Comparison of ENCODE assay signal across 9 cellular contexts in the genomic region with DNA sequence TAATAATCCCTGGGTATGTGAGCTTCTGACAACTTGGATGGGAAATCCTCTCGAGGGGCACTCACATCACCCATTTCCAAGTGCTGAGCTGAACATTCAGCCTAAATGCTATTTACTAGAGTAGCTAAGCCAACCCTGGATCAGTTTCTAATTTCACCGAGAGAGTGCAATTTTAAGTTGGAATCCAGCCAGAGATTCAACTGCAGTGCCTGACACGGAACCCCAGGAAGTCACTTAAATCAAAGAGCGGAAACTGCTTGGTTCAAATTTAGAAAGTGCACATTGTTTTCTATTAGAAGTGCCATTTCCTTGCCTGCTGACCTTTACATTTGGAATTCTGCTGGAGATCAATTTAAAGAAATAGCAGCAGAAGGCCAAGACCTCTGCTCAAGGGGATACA. TPM values are rescaled to one million over a fixed set of nuclear protein-coding genes. Genes with fewer than 3 reads are reported as not detected.
DNase-seq lines count a peak whose midpoint lies in the region; ATAC-seq, FAIRE-seq and TF ChIP-seq lines count a peak whose summit lies in the region.
"Had no signal": no experiment of that assay in that cellular context is flagged by ENCODE, and none has a peak within 500 bp of the region (broad histone marks: within the 10 kb centered on the region; RNA-seq: fewer than 3 reads in every experiment).

No MANE protein-coding gene starts in this region.

- peaks cover 19% of the 10 kb centered on the region for H3K36me3 Mint-ChIP-seq in osteocyte (ENCODE audit: unreplicated experiment)

- no peak for ATAC-seq in HG03460 (IDR thresholded peaks at IDR 0.05; ENCODE audit: unreplicated experiment)

- DNase-seq in GM18507 (ENCODE audit: extremely low spot score, insufficient read length, low read depth) = no peak
- peak; percentile 53 for DNase-seq in NCI-H2081 treated with DMSO at 0.1 percent for 48 hours (lab: John Stamatoyannopoulos, UW)
- peak; percentile 73 for DNase-seq in brain pericyte (ENCODE audit: low read depth, low spot score)
- no peak for DNase-seq in osteocyte (ENCODE audit: extremely low spot score, unreplicated experiment)
- DNase-seq in NK-92 treated with Interleukin-12 subunit alpha and Interleukin-12 subunit beta, amount 100 ng/mL, for 24 hours (lab: John Stamatoyannopoulos, UW) = no peak
- no peak for DNase-seq in T1000 (lab: John Stamatoyannopoulos, UW)
- DNase-seq in RCC 7860 (ENCODE audit: low spot score) = no peak

- H3K27me3 Mint-ChIP-seq in osteocyte (ENCODE audit: unreplicated experiment) = no peaks in the 10 kb centered on the region

- peaks cover 46% of the 10 kb centered on the region for H3K4me1 Mint-ChIP-seq in osteocyte (ENCODE audit: unreplicated experiment)

- peak; percentile 74 for FAIRE-seq in GM18507 (lab: Jason Lieb, UNC)
- no peak for FAIRE-seq in RCC 7860 (lab: Jason Lieb, UNC)

- no peak for TF ChIP-seq CTCF in osteocyte (IDR thresholded peaks at IDR 0.05)

- H3K9me3 Mint-ChIP-seq in osteocyte (ENCODE audit: unreplicated experiment) = no peaks in the 10 kb centered on the region

- H3K27ac Mint-ChIP-seq in osteocyte (ENCODE audit: unreplicated experiment) = peak overlapping the region; percentile 69

- no peak overlapping the region for H3K4me3 Mint-ChIP-seq in osteocyte (ENCODE audit: unreplicated experiment)

RNA-seq across cellular contexts. Expression of gene SPRY4, which starts 8.8 kb away (rescaled TPM):
- total RNA-seq in osteocyte = 12.0 and 15.6 TPM in 2 replicates
- total RNA-seq: mononuclear cell had no signal

Comparison
In these comparisons a context has a peak if more than half of its experiments do, and no peak if none do; other contexts are left out.
1. DNase-seq: peak in NCI-H2081 treated with DMSO at 0.1 percent for 48 hours (single experiment) and brain pericyte (single experiment); none in GM18507 (single experiment), osteocyte (single experiment), NK-92 treated with Interleukin-12 subunit alpha and Interleukin-12 subunit beta, amount 100 ng/mL, for 24 hours (single experiment), T1000 (single experiment) and RCC 7860 (single experiment).